9 cellular contexts compared by ENCODE assay signal in the genomic region with DNA sequence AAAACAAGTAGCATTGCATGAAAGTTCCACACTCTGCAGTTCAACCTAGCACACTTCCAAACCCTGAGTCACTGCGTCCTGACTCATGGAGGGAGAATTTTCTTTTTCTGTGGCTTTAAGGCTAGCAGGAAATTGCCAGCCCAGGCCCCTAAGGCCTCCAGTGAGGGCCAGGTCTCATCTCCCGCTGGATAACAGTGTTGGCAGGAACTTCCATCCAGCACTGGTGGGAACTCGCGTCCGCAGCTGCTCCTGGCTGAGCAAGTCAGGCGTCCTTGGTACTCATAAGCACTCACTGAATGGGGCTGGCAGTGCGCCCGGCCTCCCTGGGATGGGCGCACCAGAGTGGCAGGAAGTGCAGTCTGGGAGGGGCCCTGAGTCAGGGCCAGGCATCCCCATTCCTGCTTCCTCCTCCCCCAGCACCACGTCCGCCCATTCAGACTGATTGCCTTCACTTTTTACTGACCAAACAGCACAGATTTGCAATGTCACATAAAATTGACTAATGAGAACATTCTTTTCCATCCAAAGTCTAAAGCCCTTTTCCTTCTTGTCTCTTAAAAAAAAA. TPM values are rescaled to one million over a fixed set of nuclear protein-coding genes. Genes with fewer than 3 reads are reported as not detected.
DNase-seq lines count a peak whose midpoint lies in the region; ATAC-seq and FAIRE-seq lines count a peak whose summit lies in the region.
"Had no signal": no experiment of that assay in that cellular context is flagged by ENCODE, and none has a peak within 500 bp of the region (broad histone marks: within the 10 kb centered on the region; RNA-seq: fewer than 3 reads in every experiment).

No MANE protein-coding gene starts in this region.

- POLR2A ChIA-PET in activated CD8-positive, alpha-beta T cell treated with anti-CD3 and anti-CD28 coated beads, Interleukin-2, amount 10 ng/mL, durations not matched to agents 7 days and 5 days (lab: Charles Lee) = no interaction called here

- intact Hi-C loops in posterior vena cava (cut with DNase I) = no loop called here

- H3K27me3 Mint-ChIP-seq in activated CD8-positive, alpha-beta T cell treated with anti-CD3 and anti-CD28 coated beads, Interleukin-2, amount 10 ng/mL, durations not matched to agents 7 days and 5 days (ENCODE audit: low read depth) = peaks cover 6% of the 10 kb centered on the region

- H3K36me3 Mint-ChIP-seq in activated CD8-positive, alpha-beta T cell treated with anti-CD3 and anti-CD28 coated beads, Interleukin-2, amount 10 ng/mL, durations not matched to agents 7 days and 5 days (ENCODE audit: low read depth) = no peaks in the 10 kb centered on the region

- peaks cover 15% of the 10 kb centered on the region for H3K4me1 Mint-ChIP-seq in activated CD8-positive, alpha-beta T cell treated with anti-CD3 and anti-CD28 coated beads, Interleukin-2, amount 10 ng/mL, durations not matched to agents 7 days and 5 days (ENCODE audit: low read depth)

- FAIRE-seq in G401.6 (lab: Jason Lieb, UNC) = peak; percentile 98

- peak overlapping the region; percentile 3 for H3K27ac Mint-ChIP-seq in activated CD8-positive, alpha-beta T cell treated with anti-CD3 and anti-CD28 coated beads, Interleukin-2, amount 10 ng/mL, durations not matched to agents 7 days and 5 days

- DNase-seq in NCI-H1694 treated with DMSO at 0.1 percent for 48 hours (lab: John Stamatoyannopoulos, UW) (peak; percentile 62), glomerular endothelial cell (ENCODE audit: extremely low read depth, low read depth, low spot score) (peak; percentile 96), posterior vena cava (ENCODE audit: low spot score) (peak; percentile 99), SK-N-DZ (ENCODE audit: low spot score) (no peak)
- DNase-seq in activated CD8-positive, alpha-beta T cell treated with anti-CD3 and anti-CD28 coated beads, Interleukin-2, amount 10 ng/mL, durations not matched to agents 7 days and 5 days = peak; percentile 23

- H3K4me3 Mint-ChIP-seq in activated CD8-positive, alpha-beta T cell treated with anti-CD3 and anti-CD28 coated beads, Interleukin-2, amount 10 ng/mL, durations not matched to agents 7 days and 5 days = no peak overlapping the region

- H3K9me3 Mint-ChIP-seq in activated CD8-positive, alpha-beta T cell treated with anti-CD3 and anti-CD28 coated beads, Interleukin-2, amount 10 ng/mL, durations not matched to agents 7 days and 5 days (ENCODE audit: insufficient read depth) = no peaks in the 10 kb centered on the region

- CTCF ChIA-PET in activated CD8-positive, alpha-beta T cell treated with anti-CD3 and anti-CD28 coated beads, Interleukin-2, amount 10 ng/mL, durations not matched to agents 7 days and 5 days (lab: Charles Lee) = no interaction called here

- peak; percentile 55 for ATAC-seq in activated CD8-positive, alpha-beta T cell treated with anti-CD3 and anti-CD28 coated beads, Interleukin-2, amount 10 ng/mL, durations not matched to agents 7 days and 5 days
- ATAC-seq in HG02623 (IDR thresholded peaks at IDR 0.05; ENCODE audit: unreplicated experiment) (no peak), HG02870 (IDR thresholded peaks at IDR 0.05; ENCODE audit: unreplicated experiment) (no peak)

RNA-seq across cellular contexts. Expression of gene MALL, which starts 14.3 kb away (rescaled TPM):
- total RNA-seq in activated CD8-positive, alpha-beta T cell treated with anti-CD3 and anti-CD28 coated beads, Interleukin-2, amount 10 ng/mL, durations not matched to agents 7 days and 5 days = not detected
- total RNA-seq in glomerular endothelial cell = 94.9 and 197 TPM in 2 replicates
- total RNA-seq in posterior vena cava = 10 to 100 TPM; 35.1 to 38.8 TPM
- not detected in 2 replicates for polyA plus RNA-seq in SK-N-DZ (2014; cell fraction: cytosol; rRNA removed)
- polyA plus RNA-seq in SK-N-DZ (2014; cell fraction: nucleus; rRNA removed) = 0.15 TPM in 1 of 2 replicates, not detected in the other
- total RNA-seq: T-helper 2 cell treated with Interferon-gamma antibody and Interleukin-4, amounts not matched to agents 100 ng/mL and 5 ng/mL, for 36 hours had no signal

Comparison
In these comparisons a context has a peak if more than half of its experiments do, and no peak if none do; other contexts are left out.
1. RNA of gene MALL, which starts 14.3 kb away (total RNA-seq): 94.9 to 197 TPM in glomerular endothelial cell and 35.1 to 38.8 TPM in posterior vena cava; not detected in activated CD8-positive, alpha-beta T cell treated with anti-CD3 and anti-CD28 coated beads, Interleukin-2, amount 10 ng/mL, durations not matched to agents 7 days and 5 days; every median in the first group is over 10 times any median in the second.